In the genomic region with DNA sequence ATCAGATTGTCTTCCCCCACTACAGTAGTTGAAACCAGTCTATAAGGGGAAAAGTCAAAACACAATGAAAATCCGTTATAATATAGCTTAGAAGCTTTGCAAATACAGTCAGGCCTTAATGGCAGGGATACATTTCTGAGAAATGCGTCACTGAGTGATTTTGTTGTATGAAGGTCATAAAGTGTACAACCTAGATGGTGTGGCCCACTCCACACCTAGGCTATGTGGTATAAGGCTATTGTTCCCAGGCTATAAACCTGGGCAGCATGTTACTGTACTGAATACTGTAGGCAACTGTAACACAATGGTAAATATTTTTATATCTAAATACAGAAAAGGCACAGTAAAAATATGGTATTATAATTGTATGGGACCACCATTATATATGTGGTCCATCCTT, we compare ENCODE assay signal across 32 cellular contexts.
"Had no signal": no experiment of that assay in that cellular context is flagged by ENCODE, and none has a peak within 500 bp of the region (broad histone marks: within the 10 kb centered on the region; RNA-seq: fewer than 3 reads in every experiment).

No MANE protein-coding gene starts in this region.

- H3K9me3 ChIP-seq: adrenal gland, ascending aorta, body of pancreas, breast epithelium had no signal

- H3K27me3 ChIP-seq: adrenal gland, ascending aorta, body of pancreas, brain microvascular endothelial cell, breast epithelium, cardiac muscle cell had no signal

- H3K4me3 ChIP-seq: adrenal gland, ascending aorta, body of pancreas, breast epithelium, cardiac muscle cell had no signal

- DNase-seq: activated effector memory CD4-positive, alpha-beta T cell treated with anti-CD3 and anti-CD28 coated beads, Interleukin-2, amount 50 U/mL, for 16 hours; activated effector memory CD4-positive, alpha-beta T cell treated with Interleukin-2 at 50 U/mL for 16 hours; activated gamma-delta T cell; activated gamma-delta T cell treated with Interleukin-2 at 50 U/mL for 16 hours; activated naive CD4-positive, alpha-beta T cell; activated naive CD4-positive, alpha-beta T cell treated with anti-CD3 and anti-CD28 coated beads for 36 hours; activated naive CD4-positive, alpha-beta T cell treated with anti-CD3 and anti-CD28 coated beads, Interleukin-2, amount 10 ng/mL, durations not matched to agents 7 days and 5 days; activated naive CD4-positive, alpha-beta T cell treated with anti-CD3 and anti-CD28 coated beads, Interleukin-2, amount 50 U/mL, for 16 hours; activated naive CD4-positive, alpha-beta T cell treated with Interleukin-2 at 50 U/mL for 16 hours; activated naive CD8-positive, alpha-beta T cell treated with anti-CD3 and anti-CD28 coated beads for 36 hours; activated naive CD8-positive, alpha-beta T cell treated with anti-CD3 and anti-CD28 coated beads, Interleukin-2, amount 10 ng/mL, durations not matched to agents 7 days and 5 days; activated naive CD8-positive, alpha-beta T cell treated with anti-CD3 and anti-CD28 coated beads, Interleukin-2, amount 50 U/mL, for 24 hours; activated T-cell treated with anti-CD3 and anti-CD28 coated beads, Interleukin-2, amount 50 U/mL, for 1 hour; activated T-cell treated with anti-CD3 and anti-CD28 coated beads, Interleukin-2, amount 50 U/mL, for 24 hours; activated T-cell treated with anti-CD3 and anti-CD28 coated beads, Interleukin-2, amount 50 U/mL, for 4 hours; activated T-cell treated with anti-CD3 and anti-CD28 coated beads, Interleukin-2, amount 50 U/mL, for 48 hours; activated T-cell treated with anti-CD3 and anti-CD28 coated beads, Interleukin-2, amount 50 U/mL, for 72 hours; adrenal gland; amniotic stem cell; amygdala; anterior cingulate cortex; aorta; body of pancreas; brain microvascular endothelial cell; caudate nucleus; central memory CD4-positive, alpha-beta T cell; cerebellar nuclear complex had no signal

- H3K36me3 ChIP-seq: adrenal gland, brain microvascular endothelial cell, cardiac muscle cell had no signal

- ATAC-seq: activated naive CD4-positive, alpha-beta T cell treated with anti-CD3 and anti-CD28 coated beads, Interleukin-2, amount 50 U/mL, for 72 hours; activated naive CD8-positive, alpha-beta T cell treated with anti-CD3 and anti-CD28 coated beads, Interleukin-2, amount 50 U/mL, for 24 hours; activated T-cell treated with anti-CD3 and anti-CD28 coated beads, Interleukin-2, amount 50 U/mL, for 4 hours; activated T-cell treated with anti-CD3 and anti-CD28 coated beads, Interleukin-2, amount 50 U/mL, for 72 hours; activated T-helper 17 cell treated with anti-CD3 and anti-CD28 coated beads, Interleukin-2, amount 50 U/mL, for 72 hours; body of pancreas had no signal

- H3K27ac ChIP-seq: adrenal gland, ascending aorta, body of pancreas, brain microvascular endothelial cell, breast epithelium, cardiac muscle cell had no signal

- H3K4me1 ChIP-seq: adrenal gland, ascending aorta, body of pancreas, breast epithelium had no signal
